26 cellular contexts compared by ENCODE assay signal in the genomic region with DNA sequence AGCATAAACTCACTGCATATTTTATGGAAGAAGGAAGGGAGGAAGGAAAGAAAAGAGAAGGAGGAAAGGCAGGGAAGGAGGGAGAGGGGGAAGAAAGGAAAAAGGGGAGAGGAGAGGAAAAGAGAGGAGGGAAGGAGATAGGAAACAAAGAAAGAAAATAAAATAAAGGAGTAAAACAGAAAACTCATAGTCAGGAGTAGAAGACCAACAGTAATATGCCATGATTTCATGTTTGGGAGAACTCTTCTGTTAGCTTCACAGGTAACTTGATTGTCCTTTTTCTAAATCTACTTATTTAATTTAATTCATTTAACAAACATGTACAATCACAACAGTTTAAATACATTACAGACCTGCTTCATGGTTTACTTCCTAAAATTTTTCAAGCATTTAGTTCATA.
"Had no signal": no experiment of that assay in that cellular context is flagged by ENCODE, and none has a peak within 500 bp of the region (broad histone marks: within the 10 kb centered on the region; RNA-seq: fewer than 3 reads in every experiment).

No MANE protein-coding gene starts in this region.

- ATAC-seq: effector memory CD8-positive, alpha-beta T cell; esophagus mucosa; foreskin keratinocyte; gastrocnemius medialis; gastroesophageal sphincter; heart left ventricle; heart right ventricle had no signal

- H3K36me3 ChIP-seq: colonic mucosa, esophagus muscularis mucosa, esophagus squamous epithelium, gastrocnemius medialis, gastroesophageal sphincter, heart left ventricle, heart right ventricle had no signal

- H3K27ac ChIP-seq: colonic mucosa, coronary artery, dorsolateral prefrontal cortex, epithelial cell of prostate, esophagus muscularis mucosa, esophagus squamous epithelium, foreskin keratinocyte, gastrocnemius medialis, gastroesophageal sphincter, heart left ventricle, heart right ventricle had no signal

- DNase-seq: colonic mucosa; cortex of kidney; dermis blood vessel endothelial cell; dorsolateral prefrontal cortex; effector CD4-positive, alpha-beta T cell; effector CD8-positive, alpha-beta T cell; effector memory CD4-positive, alpha-beta T cell; effector memory CD8-positive, alpha-beta T cell; endodermal cell; erythroblast; esophagus squamous epithelium; foreskin fibroblast; foreskin keratinocyte; foreskin melanocyte; gastrocnemius medialis; glutamatergic neuron; head of caudate nucleus; heart left ventricle; heart right ventricle had no signal

- H3K9me3 ChIP-seq: colonic mucosa, esophagus muscularis mucosa, esophagus squamous epithelium, gastrocnemius medialis, gastroesophageal sphincter had no signal

- FAIRE-seq: colon, endothelial cell of umbilical vein had no signal

- H3K4me3 ChIP-seq: colonic mucosa, coronary artery, dorsolateral prefrontal cortex, esophagus muscularis mucosa, esophagus squamous epithelium, gastrocnemius medialis, gastroesophageal sphincter, heart left ventricle, heart right ventricle had no signal

- H3K27me3 ChIP-seq: colonic mucosa, dorsolateral prefrontal cortex, esophagus muscularis mucosa, esophagus squamous epithelium, gastrocnemius medialis, gastroesophageal sphincter, heart left ventricle, heart right ventricle had no signal

- H3K4me1 ChIP-seq: colonic mucosa, esophagus muscularis mucosa, esophagus squamous epithelium, foreskin keratinocyte, gastrocnemius medialis, gastroesophageal sphincter, heart left ventricle, heart right ventricle had no signal
